In genomic region chr6:14676084-14676483, GRCh38 we compare ENCODE assay signal across 19 cellular contexts.
A peak's percentile ranks its signal among the peaks of the same experiment; 100 is the strongest.
DNase-seq lines count a peak whose midpoint lies in the region; ATAC-seq, FAIRE-seq and TF ChIP-seq lines count a peak whose summit lies in the region.
"Had no signal": no experiment of that assay in that cellular context is flagged by ENCODE, and none has a peak within 500 bp of the region (broad histone marks: within the 10 kb centered on the region; RNA-seq: fewer than 3 reads in every experiment).

No MANE protein-coding gene starts in this region.

- no peaks in the 10 kb centered on the region for H3K9me3 ChIP-seq in keratinocyte (ENCODE audit: control insufficient read depth, low read depth, low read length)
- H3K9me3 ChIP-seq: prostate gland, suprapubic skin had no signal

- no peaks in the 10 kb centered on the region for H3K27me3 ChIP-seq in keratinocyte (ENCODE audit: control insufficient read depth, extremely low read depth, insufficient read depth, low read length)
- H3K27me3 ChIP-seq: BLaER1 treated with 17β-estradiol and CSF1 and Interleukin-3, amounts not matched to agents 10 nM and 100 nM; suprapubic skin had no signal

- H3K9ac ChIP-seq in keratinocyte (ENCODE audit: control insufficient read depth, extremely low read depth, insufficient read depth, low read length), result no peak overlapping the region
- H3K9ac ChIP-seq: BLaER1 treated with 17β-estradiol and CSF1 and Interleukin-3, amounts not matched to agents 10 nM and 100 nM had no signal

- TF ChIP-seq CTCF in cardiac fibroblast (IDR thresholded peaks at IDR 0.05; ENCODE audit: low read depth, low read length) (no peak), keratinocyte (optimal IDR thresholded peaks at IDR 0.05 in 1 of 3, IDR thresholded peaks at IDR 0.05 in 1 of 3, conservative IDR thresholded peaks at IDR 0.05 in 1 of 3; ENCODE audit: extremely low read depth in 1 of 3, insufficient read depth in 2 of 3, low read length in 3 of 3) (no peak)

- FAIRE-seq in keratinocyte (lab: Jason Lieb, UNC), result no peak

- peaks cover 48% of the 10 kb centered on the region for H3K4me1 ChIP-seq in keratinocyte (ENCODE audit: control insufficient read depth, extremely low read depth, insufficient read depth, low read length)
- H3K4me1 ChIP-seq: prostate gland had no signal

- peak overlapping the region; percentile 25 for H3K27ac ChIP-seq in keratinocyte (ENCODE audit: control insufficient read depth, insufficient read depth, low read length)
- H3K27ac ChIP-seq: BLaER1 treated with 17β-estradiol and CSF1 and Interleukin-3, amounts not matched to agents 10 nM and 100 nM; coronary artery; prostate gland; suprapubic skin had no signal

- no peaks in the 10 kb centered on the region for H3K36me3 ChIP-seq in keratinocyte (ENCODE audit: control insufficient read depth in 2 of 2, extremely low read depth in 1 of 2, insufficient read depth in 2 of 2, low read length in 2 of 2)
- H3K36me3 ChIP-seq: BLaER1 treated with 17β-estradiol and CSF1 and Interleukin-3, amounts not matched to agents 10 nM and 100 nM; prostate gland; suprapubic skin had no signal

- H3K79me2 ChIP-seq in keratinocyte (ENCODE audit: control insufficient read depth, insufficient read depth, low read length), result no peaks in the 10 kb centered on the region

- H3K4me3 ChIP-seq in cardiac fibroblast (replicated peaks in 1 of 2; ENCODE audit: low read depth in 2 of 2, low read length in 2 of 2) (no peak overlapping the region), keratinocyte (ENCODE audit: control insufficient read depth in 2 of 3, extremely low read depth in 1 of 3, insufficient read depth in 2 of 3, low read depth in 1 of 3, low read length in 3 of 3) (no peak overlapping the region)
- H3K4me3 ChIP-seq: BLaER1 treated with 17β-estradiol and CSF1 and Interleukin-3, amounts not matched to agents 10 nM and 100 nM; coronary artery; prostate gland; suprapubic skin had no signal

- no peak for ATAC-seq in HG02973 (IDR thresholded peaks at IDR 0.05; ENCODE audit: unreplicated experiment)
- ATAC-seq: esophagus mucosa; naive thymus-derived CD4-positive, alpha-beta T cell had no signal

- dilution Hi-C loops in keratinocyte (cut with MboI; ENCODE audit: extremely low pct_ligation_motif_present, low sequenced_read_pairs), result no loop called here

- H2AFZ ChIP-seq in keratinocyte (ENCODE audit: control insufficient read depth, low read length), result no peak overlapping the region

- H4K20me1 ChIP-seq in keratinocyte (ENCODE audit: control insufficient read depth, extremely low read depth, insufficient read depth, low read length), result no peaks in the 10 kb centered on the region
- H4K20me1 ChIP-seq: BLaER1 treated with 17β-estradiol and CSF1 and Interleukin-3, amounts not matched to agents 10 nM and 100 nM had no signal

- H3K4me2 ChIP-seq in keratinocyte (ENCODE audit: control insufficient read depth, extremely low read depth, insufficient read depth, low read depth, low read length), result no peak overlapping the region

- H3K9me1 ChIP-seq in keratinocyte (ENCODE audit: control insufficient read depth, extremely low read depth, insufficient read depth, low read length), result no peaks in the 10 kb centered on the region

- DNase-seq in AG08395 (ENCODE audit: low spot score) (peak; percentile 6), ELR (ENCODE audit: low read depth) (peak; percentile 81), cardiac fibroblast (ENCODE audit: low read depth in 2 of 2) (peak; percentile 25 to 81), keratinocyte (ENCODE audit: low read depth, low spot score) (no peak), NCI-H526 treated with DMSO at 0.1 percent for 48 hours (lab: John Stamatoyannopoulos, UW) (no peak), HuH-7.5 (ENCODE audit: low spot score) (no peak)
- DNase-seq: activated T-cell treated with anti-CD3 and anti-CD28 coated beads, Interleukin-2, amount 50 U/mL, for 4 hours; amygdala; KBM-7; naive thymus-derived CD4-positive, alpha-beta T cell; NCI-H1417; NCI-H2227 treated with DMSO at 0.1 percent for 48 hours; SHP77 treated with DMSO at 0.1 percent for 48 hours had no signal

Comparison
In these comparisons a context has a peak if more than half of its experiments do, and no peak if none do; other contexts are left out.
1. DNase-seq: peak in AG08395 (single experiment), ELR (single experiment) and cardiac fibroblast (2 of 2); none in keratinocyte (single experiment), NCI-H526 treated with DMSO at 0.1 percent for 48 hours (single experiment) and HuH-7.5 (single experiment).